In the genomic region with DNA sequence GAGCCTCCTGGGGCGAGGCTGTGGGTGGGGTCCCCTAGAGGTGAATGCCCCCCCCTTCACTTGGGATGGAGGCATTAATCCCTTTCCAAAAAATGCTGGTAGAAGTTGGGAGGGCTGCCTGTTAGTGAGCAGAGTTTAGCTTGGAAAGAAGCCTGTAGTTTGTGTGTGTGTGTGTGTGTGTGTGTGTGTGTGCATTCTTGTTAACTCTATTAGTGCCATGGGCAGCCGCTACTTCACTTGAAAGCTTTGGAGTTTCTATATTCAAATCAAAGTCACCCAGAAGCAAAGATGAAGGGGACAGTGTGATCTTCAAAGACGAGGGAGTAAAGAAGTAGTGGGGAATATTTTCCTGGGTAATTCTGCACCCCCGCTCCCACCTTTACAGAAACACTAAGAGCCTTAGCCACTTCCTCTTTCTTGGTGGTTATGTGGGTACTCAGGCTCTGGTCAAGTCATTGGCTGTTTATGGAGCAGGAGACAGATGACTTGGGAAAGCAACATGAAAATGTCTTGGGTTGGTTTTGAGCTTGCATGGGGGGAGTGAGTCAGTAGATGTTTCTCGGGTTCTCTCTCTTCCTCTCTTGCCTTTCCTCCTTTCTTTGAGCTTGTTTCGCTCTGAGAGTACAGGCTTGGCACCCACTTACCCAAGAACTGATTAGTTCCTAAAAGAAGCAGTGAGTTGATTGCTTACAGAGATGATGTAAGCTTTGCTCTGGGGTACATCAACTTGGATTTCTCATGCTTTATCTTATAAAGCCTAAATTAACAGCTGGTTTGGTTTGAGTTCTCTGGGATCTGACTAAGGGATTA, we compare ENCODE assay signal across 9 cellular contexts. TPM values are rescaled to one million over a fixed set of nuclear protein-coding genes. Genes with fewer than 3 reads are reported as not detected.
A peak's percentile ranks its signal among the peaks of the same experiment; 100 is the strongest.
DNase-seq lines count a peak whose midpoint lies in the region; ATAC-seq and TF ChIP-seq lines count a peak whose summit lies in the region.
"Had no signal": no experiment of that assay in that cellular context is flagged by ENCODE, and none has a peak within 500 bp of the region (broad histone marks: within the 10 kb centered on the region; RNA-seq: fewer than 3 reads in every experiment).

No MANE protein-coding gene starts in this region.

- H3F3A ChIP-seq in PC-3 (ENCODE audit: low read length, unreplicated experiment): no peaks in the 10 kb centered on the region

- peaks cover 64% of the 10 kb centered on the region for H3K4me1 ChIP-seq in BLaER1
- H3K4me1 ChIP-seq in ascending aorta: peaks cover 9 to 34% of the 10 kb centered on the region in 2 donors
- no peaks in the 10 kb centered on the region; the same call in 1 of the 2 replicates for H3K4me1 ChIP-seq in PC-3 (ENCODE audit: insufficient read depth, low read length)

- no TSS peak for BruUV-seq in PC-3 (replicated peaks; lab: Mats Ljungman, UMichigan)

- H2AFZ ChIP-seq in PC-3 (ENCODE audit: low read length): no peak overlapping the region

- intact Hi-C loops in ascending aorta (cut with DNase I): no loop called here
- intact Hi-C loops in PC-3 (cut with micrococcal nuclease): no loop called here

- H3K79me2 ChIP-seq in PC-3 (ENCODE audit: low read length): peaks cover 87% of the 10 kb centered on the region

- CTCF ChIA-PET in PC-3 (lab: Charles Lee): no interaction called here

- H3K27ac ChIP-seq in BLaER1: no peak overlapping the region
- peak overlapping the region; percentile 21 to 23 for H3K27ac ChIP-seq in ascending aorta
- H3K27ac ChIP-seq in PC-3 (ENCODE audit: low read length): no peak overlapping the region
- H3K27ac ChIP-seq: VCaP had no signal

- no peaks in the 10 kb centered on the region for H3K9me3 ChIP-seq in BLaER1
- H3K9me3 ChIP-seq in ascending aorta: no peaks in the 10 kb centered on the region
- no peaks in the 10 kb centered on the region for H3K9me3 ChIP-seq in PC-3 (ENCODE audit: low read length)

- H3K9me2 ChIP-seq in PC-3 (replicated peaks; ENCODE audit: low read length): no peaks in the 10 kb centered on the region

- peak overlapping the region; percentile 54 for H3K4me2 ChIP-seq in BLaER1
- no peak overlapping the region for H3K4me2 ChIP-seq in PC-3 (ENCODE audit: low read length)

- TF ChIP-seq CTCF in ascending aorta (IDR thresholded peaks at IDR 0.05) (no peak), PC-3 (conservative IDR thresholded peaks at IDR 0.05; ENCODE audit: low read depth, low read length) (no peak)

- H3K4me3 ChIP-seq in BLaER1 (no peak overlapping the region), ascending aorta (peak overlapping the region in 1 of 2 donors; percentile 11), PC-3 (ENCODE audit: low read length) (no peak overlapping the region)

- H3K36me3 ChIP-seq in BLaER1: peaks cover 29% of the 10 kb centered on the region
- H3K36me3 ChIP-seq in ascending aorta: peaks cover 0 to 2% of the 10 kb centered on the region in 2 donors
- H3K36me3 ChIP-seq in PC-3 (ENCODE audit: low read depth, low read length): no peaks in the 10 kb centered on the region; the same call in 1 of the 2 replicates

- DNase-seq in ascending aorta (ENCODE audit: low spot score in 2 of 2): no peak
- peak; percentile 57 for DNase-seq in myocyte (ENCODE audit: low read depth)
- DNase-seq in PC-3: no peak
- no peak for DNase-seq in nucleus accumbens (lab: John Stamatoyannopoulos, UW)

- POLR2A ChIA-PET in PC-3 (lab: Charles Lee; ENCODE audit: unreplicated experiment): no interaction called here

- H3K9ac ChIP-seq in BLaER1: no peak overlapping the region
- no peak overlapping the region for H3K9ac ChIP-seq in PC-3 (ENCODE audit: low read length)

- peak; percentile 39 for ATAC-seq in HG02642 (IDR thresholded peaks at IDR 0.05; ENCODE audit: poor library complexity, unreplicated experiment)
- ATAC-seq in GM18520 (IDR thresholded peaks at IDR 0.05; ENCODE audit: unreplicated experiment): no peak
- no peak for ATAC-seq in PC-3
- no peak for ATAC-seq in GM21423 (IDR thresholded peaks at IDR 0.05; ENCODE audit: unreplicated experiment)

- H4K20me1 ChIP-seq in BLaER1 (peaks cover 100% of the 10 kb centered on the region), PC-3 (ENCODE audit: low read length) (0 out of 2 replicates have a peak, but pooled peaks cover 6% of the 10 kb centered on the region)

- H3K27me3 ChIP-seq in BLaER1: 0 out of 2 replicates have a peak, but pooled peaks cover 6% of the 10 kb centered on the region
- no peaks in the 10 kb centered on the region for H3K27me3 ChIP-seq in ascending aorta
- H3K27me3 ChIP-seq in PC-3 (ENCODE audit: low read length): no peaks in the 10 kb centered on the region

RNA-seq across cellular contexts. Expression of gene TCF7L2, which starts 35.9 kb away (rescaled TPM):
- total RNA-seq in ascending aorta (8.2 TPM), myocyte (1.4 and 2.4 TPM in 2 replicates), PC-3 (2014; rRNA removed) (14.3 and 16.1 TPM in 2 replicates)
- polyA plus RNA-seq in myocyte (2012): 17.2 TPM

Comparison
In these comparisons a context has a peak if more than half of its experiments do, and no peak if none do; other contexts are left out.
1. H3K27ac ChIP-seq: peak in ascending aorta (2 of 2); none in BLaER1 (single experiment) and PC-3 (single experiment).